Comparison of ENCODE assay signal across 34 cellular contexts in genomic region chr19:9615828-9616227, GRCh38.
"Had no signal": no experiment of that assay in that cellular context is flagged by ENCODE, and none has a peak within 500 bp of the region (broad histone marks: within the 10 kb centered on the region; RNA-seq: fewer than 3 reads in every experiment).

No MANE protein-coding gene starts in this region.

- FAIRE-seq: colon, TTC549 had no signal

- H3K4me3 ChIP-seq: ascending aorta, body of pancreas, breast epithelium, coronary artery had no signal

- H3K4me3 Mint-ChIP-seq: activated B cell treated with CpG ODN at 0.5 μM for 24 hours; activated CD4-positive, alpha-beta memory T cell treated with anti-CD3 and anti-CD28 coated beads for 36 hours; activated CD4-positive, alpha-beta T cell treated with anti-CD3 and anti-CD28 coated beads, Interleukin-2, amount 10 ng/mL, durations not matched to agents 7 days and 5 days; activated CD8-positive, alpha-beta T cell treated with anti-CD3 and anti-CD28 coated beads for 36 hours; activated naive CD8-positive, alpha-beta T cell; activated naive CD8-positive, alpha-beta T cell treated with anti-CD3 and anti-CD28 coated beads, Interleukin-2, amount 10 ng/mL, durations not matched to agents 7 days and 5 days; activated naive CD8-positive, alpha-beta T cell treated with anti-CD3 and anti-CD28 coated beads, Interleukin-2, amount 50 U/mL, for 24 hours; activated T-cell treated with anti-CD3 and anti-CD28 coated beads, Interleukin-2, amount 50 U/mL, for 24 hours; activated T-helper 1 cell treated with anti-CD3 and anti-CD28 coated beads, Interleukin-12 subunit alpha, Interleukin-12 subunit beta, Interleukin-2, Interleukin-4 antibody, amounts not matched to agents 30 ng/mL and 10 ng/mL and 1 ng/mL, durations not matched to agents 14 hours and 24 hours and 36 hours; T-helper 1 cell treated with Interleukin-12 subunit alpha and Interleukin-12 subunit beta and Interleukin-4 antibody, amounts not matched to agents 30 μg/mL and 1 μg/mL, for 36 hours; T-helper 2 cell treated with Interferon-gamma antibody and Interleukin-4, amounts not matched to agents 5 μg/mL and 100 μg/mL, for 36 hours had no signal

- ATAC-seq: activated CD8-positive, alpha-beta T cell treated with anti-CD3 and anti-CD28 coated beads for 36 hours; activated naive CD8-positive, alpha-beta T cell treated with anti-CD3 and anti-CD28 coated beads, Interleukin-2, amount 50 U/mL, for 24 hours; body of pancreas had no signal

- H3K27ac ChIP-seq: ascending aorta, body of pancreas, brain microvascular endothelial cell, breast epithelium, coronary artery, VCaP had no signal

- H3K27ac Mint-ChIP-seq: activated B cell treated with CpG ODN at 0.5 μM for 24 hours; activated CD4-positive, alpha-beta memory T cell treated with anti-CD3 and anti-CD28 coated beads for 36 hours; activated CD4-positive, alpha-beta T cell treated with anti-CD3 and anti-CD28 coated beads, Interleukin-2, amount 10 ng/mL, durations not matched to agents 7 days and 5 days; activated CD8-positive, alpha-beta T cell treated with anti-CD3 and anti-CD28 coated beads for 36 hours; activated naive CD8-positive, alpha-beta T cell; activated naive CD8-positive, alpha-beta T cell treated with anti-CD3 and anti-CD28 coated beads, Interleukin-2, amount 10 ng/mL, durations not matched to agents 7 days and 5 days; activated naive CD8-positive, alpha-beta T cell treated with anti-CD3 and anti-CD28 coated beads, Interleukin-2, amount 50 U/mL, for 24 hours; activated T-cell treated with anti-CD3 and anti-CD28 coated beads, Interleukin-2, amount 50 U/mL, for 24 hours; activated T-helper 1 cell treated with anti-CD3 and anti-CD28 coated beads, Interleukin-12 subunit alpha, Interleukin-12 subunit beta, Interleukin-2, Interleukin-4 antibody, amounts not matched to agents 30 ng/mL and 10 ng/mL and 1 ng/mL, durations not matched to agents 14 hours and 24 hours and 36 hours; activated T-helper 2 cell treated with anti-CD3 and anti-CD28 coated beads, Interferon-gamma antibody, Interleukin-2, Interleukin-4, amounts not matched to agents 10 μg/mL and 5 μg/mL and 100 μg/mL, durations not matched to agents 14 hours and 24 hours and 36 hours; T-helper 1 cell treated with Interleukin-12 subunit alpha and Interleukin-12 subunit beta and Interleukin-4 antibody, amounts not matched to agents 30 μg/mL and 1 μg/mL, for 36 hours; T-helper 2 cell treated with Interferon-gamma antibody and Interleukin-4, amounts not matched to agents 5 μg/mL and 100 μg/mL, for 36 hours had no signal

- H3K4me1 ChIP-seq: breast epithelium had no signal

- H3K27me3 Mint-ChIP-seq: activated B cell treated with CpG ODN at 0.5 μM for 24 hours; activated CD4-positive, alpha-beta memory T cell treated with anti-CD3 and anti-CD28 coated beads for 36 hours; activated CD4-positive, alpha-beta T cell treated with anti-CD3 and anti-CD28 coated beads, Interleukin-2, amount 10 ng/mL, durations not matched to agents 7 days and 5 days; activated CD8-positive, alpha-beta T cell treated with anti-CD3 and anti-CD28 coated beads for 36 hours; activated naive CD8-positive, alpha-beta T cell; activated naive CD8-positive, alpha-beta T cell treated with anti-CD3 and anti-CD28 coated beads, Interleukin-2, amount 10 ng/mL, durations not matched to agents 7 days and 5 days; activated naive CD8-positive, alpha-beta T cell treated with anti-CD3 and anti-CD28 coated beads, Interleukin-2, amount 50 U/mL, for 24 hours; activated T-cell treated with anti-CD3 and anti-CD28 coated beads, Interleukin-2, amount 50 U/mL, for 24 hours had no signal

- DNase-seq: activated B cell treated with CpG ODN at 0.5 μM for 24 hours; activated CD4-positive, alpha-beta memory T cell treated with anti-CD3 and anti-CD28 coated beads for 36 hours; activated CD4-positive, alpha-beta T cell treated with anti-CD3 and anti-CD28 coated beads, Interleukin-2, amount 10 ng/mL, durations not matched to agents 7 days and 5 days; activated CD4-positive, CD25-positive, alpha-beta regulatory T cell treated with anti-CD3 and anti-CD28 coated beads, Interleukin-2, amount 50 U/mL, for 72 hours; activated CD8-positive, alpha-beta memory T cell treated with anti-CD3 and anti-CD28 coated beads, Interleukin-2, amount 50 U/mL, for 4 hours; activated CD8-positive, alpha-beta T cell treated with anti-CD3 and anti-CD28 coated beads for 36 hours; activated effector memory CD4-positive, alpha-beta T cell treated with Interleukin-2 at 50 U/mL for 16 hours; activated gamma-delta T cell; activated naive CD4-positive, alpha-beta T cell treated with anti-CD3 and anti-CD28 coated beads, Interleukin-2, amount 50 U/mL, for 16 hours; activated naive CD8-positive, alpha-beta T cell treated with anti-CD3 and anti-CD28 coated beads, Interleukin-2, amount 10 ng/mL, durations not matched to agents 7 days and 5 days; activated naive CD8-positive, alpha-beta T cell treated with anti-CD3 and anti-CD28 coated beads, Interleukin-2, amount 50 U/mL, for 24 hours; activated T-cell treated with anti-CD3 and anti-CD28 coated beads for 4 hours; activated T-cell treated with anti-CD3 and anti-CD28 coated beads, Interleukin-2, amount 50 U/mL, for 24 hours; activated T-cell treated with anti-CD3 and anti-CD28 coated beads, Interleukin-2, amount 50 U/mL, for 48 hours; amygdala; anterior cingulate cortex; body of pancreas; brain microvascular endothelial cell; central memory CD4-positive, alpha-beta T cell; SW 1271; T-helper 1 cell; T-helper 2 cell; T-helper 9 cell had no signal

- H3K27me3 ChIP-seq: ascending aorta, body of pancreas, brain microvascular endothelial cell, breast epithelium had no signal
